In genomic region chr2:161075701-161076100, GRCh38 we compare ENCODE assay signal across 24 cellular contexts.
"Had no signal": no experiment of that assay in that cellular context is flagged by ENCODE, and none has a peak within 500 bp of the region (broad histone marks: within the 10 kb centered on the region; RNA-seq: fewer than 3 reads in every experiment).

No MANE protein-coding gene starts in this region.

- H3K36me3 ChIP-seq: esophagus muscularis mucosa, gastrocnemius medialis, uterus, WERI-Rb-1 had no signal

- H3K4me3 Mint-ChIP-seq: activated T-cell treated with anti-CD3 and anti-CD28 coated beads, Interleukin-2, amount 50 U/mL, for 4 hours; central memory CD8-positive, alpha-beta T cell; nephron progenitor cell; stimulated activated effector memory CD8-positive, alpha-beta T cell treated with anti-CD3 and anti-CD28 coated beads, Interleukin-12 subunit alpha, Interleukin-12 subunit beta, amount 100 ng/mL, for 72 hours; T-helper 2 cell treated with Interferon-gamma antibody and Interleukin-4, amounts not matched to agents 5 μg/mL and 100 μg/mL, for 36 hours had no signal

- H3K9me3 Mint-ChIP-seq: activated T-cell treated with anti-CD3 and anti-CD28 coated beads, Interleukin-2, amount 50 U/mL, for 4 hours; central memory CD8-positive, alpha-beta T cell; nephron progenitor cell; stimulated activated effector memory CD8-positive, alpha-beta T cell treated with anti-CD3 and anti-CD28 coated beads, Interleukin-12 subunit alpha, Interleukin-12 subunit beta, amount 100 ng/mL, for 72 hours had no signal

- H3K4me3 ChIP-seq: esophagus muscularis mucosa, gastrocnemius medialis, testis, uterus had no signal

- ATAC-seq: activated T-cell treated with anti-CD3 and anti-CD28 coated beads, Interleukin-2, amount 50 U/mL, for 4 hours; gastrocnemius medialis; left ventricle myocardium superior; sciatic nerve; stimulated activated effector memory CD8-positive, alpha-beta T cell treated with anti-CD3 and anti-CD28 coated beads, Interleukin-12 subunit alpha, Interleukin-12 subunit beta, amount 100 ng/mL, for 72 hours had no signal

- H3K27ac Mint-ChIP-seq: nephron progenitor cell had no signal

- DNase-seq: activated CD4-positive, alpha-beta T cell treated with anti-CD3 and anti-CD28 coated beads for 1 hour; activated CD4-positive, alpha-beta T cell treated with anti-CD3 and anti-CD28 coated beads, Interleukin-2, amount 50 U/mL, for 4 hours; activated CD8-positive, alpha-beta memory T cell treated with anti-CD3 and anti-CD28 coated beads for 24 hours; activated CD8-positive, alpha-beta memory T cell treated with anti-CD3 and anti-CD28 coated beads, Interleukin-2, amount 50 U/mL, for 4 hours; activated naive CD4-positive, alpha-beta T cell treated with Interleukin-2 at 50 U/mL for 16 hours; activated T-cell treated with anti-CD3 and anti-CD28 coated beads, Interleukin-2, amount 50 U/mL, for 4 hours; anterior cingulate cortex; effector memory CD4-positive, alpha-beta T cell; gastrocnemius medialis; hypothalamus; left ventricle myocardium superior; nephron progenitor cell; occipital lobe; small intestine; stimulated activated CD4-positive, alpha-beta T cell treated with anti-CD3 and anti-CD28 coated beads, Interleukin-2, amount 100 ng/mL, for 24 hours; testis; trophoblast cell; uterus; WERI-Rb-1 had no signal

- H3K4me1 ChIP-seq: gastrocnemius medialis, testis, uterus had no signal

- H3K27ac ChIP-seq: esophagus muscularis mucosa, gastrocnemius medialis, testis, uterus, WERI-Rb-1 had no signal

- H3K9me3 ChIP-seq: esophagus muscularis mucosa, gastrocnemius medialis, testis, uterus had no signal

- H3K27me3 Mint-ChIP-seq: central memory CD8-positive, alpha-beta T cell had no signal

- H3K4me1 Mint-ChIP-seq: nephron progenitor cell had no signal

- H3K27me3 ChIP-seq: esophagus muscularis mucosa, gastrocnemius medialis, testis, uterus had no signal
